In genomic region chr16:88640039-88640495, GRCh38 we compare ENCODE assay signal across 1 cellular context.
TF ChIP-seq lines count a peak whose summit lies in the region.

No MANE protein-coding gene starts in this region.

TF ChIP-seq in IMR-90, 13 proteins besides CTCF, POLR2A, EP300 and RAD21:
- no peak for TF ChIP-seq FOS (IDR thresholded peaks at IDR 0.05; ENCODE audit: low read depth, low read length)
- no peak for TF ChIP-seq CEBPB (IDR thresholded peaks at IDR 0.05; ENCODE audit: low read depth, low read length)
- TF ChIP-seq, protein P1, sequence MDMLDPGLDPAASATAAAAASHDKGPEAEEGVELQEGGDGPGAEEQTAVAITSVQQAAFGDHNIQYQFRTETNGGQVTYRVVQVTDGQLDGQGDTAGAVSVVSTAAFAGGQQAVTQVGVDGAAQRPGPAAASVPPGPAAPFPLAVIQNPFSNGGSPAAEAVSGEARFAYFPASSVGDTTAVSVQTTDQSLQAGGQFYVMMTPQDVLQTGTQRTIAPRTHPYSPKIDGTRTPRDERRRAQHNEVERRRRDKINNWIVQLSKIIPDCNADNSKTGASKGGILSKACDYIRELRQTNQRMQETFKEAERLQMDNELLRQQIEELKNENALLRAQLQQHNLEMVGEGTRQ (IDR thresholded peaks at IDR 0.05; ENCODE audit: low read depth, low read length), result no peak
- TF ChIP-seq RFX5 (IDR thresholded peaks at IDR 0.05; ENCODE audit: low read depth, low read length), result no peak
